In genomic region chr18:42183746-42184145, GRCh38 we compare ENCODE assay signal across 1 cellular context.
TF ChIP-seq lines count a peak whose summit lies in the region.

No MANE protein-coding gene starts in this region.

TF ChIP-seq in SK-N-SH treated with all-trans-retinoic acid at 6 μM for 48 hours, 23 proteins besides CTCF, POLR2A, EP300 and RAD21 (continued from another document):
- TF ChIP-seq BACH2 (CRISPR knock-in tag; IDR thresholded peaks at IDR 0.05; ENCODE audit: borderline replicate concordance): no peak
- no peak for TF ChIP-seq ZNF8 (CRISPR knock-in tag; IDR thresholded peaks at IDR 0.05)
- TF ChIP-seq ZNF70 (CRISPR knock-in tag; IDR thresholded peaks at IDR 0.05): no peak
- TF ChIP-seq CSDC2 (CRISPR knock-in tag; IDR thresholded peaks at IDR 0.05): no peak
- no peak for TF ChIP-seq TCF4 (CRISPR knock-in tag; IDR thresholded peaks at IDR 0.05; ENCODE audit: borderline replicate concordance)
- no peak for TF ChIP-seq TSHZ2 (CRISPR knock-in tag; IDR thresholded peaks at IDR 0.05)
- TF ChIP-seq SNAI2 (CRISPR knock-in tag; IDR thresholded peaks at IDR 0.05): no peak
